ENCODE assay signal across 11 cellular contexts in genomic region chr1:221157026-221157761, GRCh38.
DNase-seq lines count a peak whose midpoint lies in the region; ATAC-seq, FAIRE-seq and TF ChIP-seq lines count a peak whose summit lies in the region.
"Had no signal": no experiment of that assay in that cellular context is flagged by ENCODE, and none has a peak within 500 bp of the region (broad histone marks: within the 10 kb centered on the region; RNA-seq: fewer than 3 reads in every experiment).

No MANE protein-coding gene starts in this region.

- no peak overlapping the region for H3K4me2 ChIP-seq in GM12878 (ENCODE audit: control insufficient read depth, insufficient read depth)

- 2% methylated on average over 6 of the region's 6 CpGs for WGBS in GM12878 (ENCODE audit: insufficient coverage, insufficient replicate concordance, low lambda C conversion rate, missing lambda C conversion rate)
- 52% methylated on average over 6 of the region's 6 CpGs for WGBS in prostate gland

- no peaks in the 10 kb centered on the region for H3K9me3 ChIP-seq in GM12878 (replicated peaks; ENCODE audit: control insufficient read depth, insufficient read depth, low read length)
- H3K9me3 ChIP-seq in prostate gland = no peaks in the 10 kb centered on the region
- H3K9me3 ChIP-seq: thoracic aorta had no signal

- H3K4me3 ChIP-seq in GM12878 = no peak overlapping the region
- no peak overlapping the region for H3K4me3 ChIP-seq in prostate gland
- H3K4me3 ChIP-seq: thoracic aorta had no signal

- RAD21 ChIA-PET in GM12878 (lab: Charles Lee; ENCODE audit: unreplicated experiment) = interaction anchor here (1.6 to 3.3 kb wide), 4 partner anchors 10 to 154 kb away, joined by 3 to 20 read pairs (median 7); no protein-coding TSS in a partner anchor

- no TSS peak for BruUV-seq in GM12878 (replicated peaks; lab: Mats Ljungman, UMichigan)

- no peak overlapping the region for H3K27ac ChIP-seq in GM12878 (ENCODE audit: control insufficient read depth, insufficient read depth)
- no peak overlapping the region for H3K27ac ChIP-seq in prostate gland
- H3K27ac ChIP-seq: thoracic aorta had no signal

- H3K9ac ChIP-seq in GM12878 (ENCODE audit: control insufficient read depth, insufficient read depth, low read length) = no peak overlapping the region

- H3K36me3 ChIP-seq in GM12878 (ENCODE audit: control insufficient read depth in 2 of 2, insufficient read depth in 2 of 2, low read length in 1 of 2) (no peaks in the 10 kb centered on the region), prostate gland (no peaks in the 10 kb centered on the region)
- H3K36me3 ChIP-seq: thoracic aorta had no signal

- DNase-seq in GM12878 (ENCODE audit: low read depth, low spot score) = peak; percentile 41
- no peak for DNase-seq in NCI-H187 treated with DMSO at 0.1 percent for 48 hours (lab: John Stamatoyannopoulos, UW)
- no peak for DNase-seq in prostate gland (ENCODE audit: low spot score)
- DNase-seq in effector CD4-positive, alpha-beta T cell = no peak
- no peak for DNase-seq in sciatic nerve (ENCODE audit: low spot score)
- DNase-seq: activated CD4-positive, alpha-beta T cell treated with anti-CD3 and anti-CD28 coated beads, Interleukin-2, amount 10 ng/mL, durations not matched to agents 7 days and 5 days; PC-3 had no signal

- TF ChIP-seq CTCF in GM12878 (IDR thresholded peaks at IDR 0.05 in 2 of 3, conservative IDR thresholded peaks at IDR 0.05 in 1 of 3; ENCODE audit: control insufficient read depth in 2 of 3, extremely low read depth in 1 of 3, insufficient read depth in 1 of 3, low read depth in 3 of 3, low read length in 3 of 3) (no peak), prostate gland (IDR thresholded peaks at IDR 0.05) (no peak)

- TF ChIP-seq RAD21 in GM12878 (IDR thresholded peaks at IDR 0.05; ENCODE audit: insufficient read depth, low read depth, low read length) = no peak

- intact Hi-C loops in GM12878 (cut with micrococcal nuclease; ENCODE audit: unreplicated experiment) = loop anchor here (1.0 kb wide), 3 partner anchors 9 to 111 kb away; no protein-coding TSS in a partner anchor
- intact Hi-C loops in prostate gland (cut with DNase I) = no loop called here
- intact Hi-C loops in sciatic nerve (cut with DNase I) = no loop called here

- in situ Hi-C loops in GM12878 (cut with MboI) = no loop called here

- no peaks in the 10 kb centered on the region for H3K79me2 ChIP-seq in GM12878 (ENCODE audit: control insufficient read depth, insufficient read depth, low read length)

- TF ChIP-seq POLR2A in GM12878 (IDR thresholded peaks at IDR 0.05; ENCODE audit: low read depth, low read length) (no peak), prostate gland (IDR thresholded peaks at IDR 0.05) (no peak)

- no peaks in the 10 kb centered on the region for H3K27me3 ChIP-seq in GM12878 (replicated peaks in 1 of 2; ENCODE audit: control insufficient read depth in 2 of 2, insufficient read depth in 2 of 2, low read length in 1 of 2)
- H3K27me3 ChIP-seq in prostate gland (replicated peaks; ENCODE audit: insufficient read depth) = no peaks in the 10 kb centered on the region

- CTCF ChIA-PET in GM12878 (lab: Yijun Ruan, JAX) = interaction anchor here (1.0 to 1.4 kb wide), 4 partner anchors 10 to 48 kb away, joined by 3 to 5 read pairs (median 3); no protein-coding TSS in a partner anchor

- SMC1A ChIA-PET in GM12878 (lab: Charles Lee; ENCODE audit: uncharacterized antibody, unreplicated experiment) = interaction anchor here (0.6 to 5.4 kb wide), 8 partner anchors 9 to 291 kb away, joined by 3 to 57 read pairs (median 4); no protein-coding TSS in a partner anchor

- peak; percentile 97 for TF ChIP-seq EP300 in GM12878 (IDR thresholded peaks at IDR 0.05; ENCODE audit: borderline replicate concordance in 1 of 2, control insufficient read depth in 1 of 2, low read depth in 2 of 2, low read length in 2 of 2)

- POLR2A ChIA-PET in GM12878 (lab: Charles Lee) = interaction anchor here (1.3 to 2.2 kb wide), 2 partner anchors 9 kb away, joined by 5 to 7 read pairs; no protein-coding TSS in a partner anchor

- no peaks in the 10 kb centered on the region for H4K20me1 ChIP-seq in GM12878 (ENCODE audit: control insufficient read depth, insufficient read depth)

- ATAC-seq in GM18858 (IDR thresholded peaks at IDR 0.05; ENCODE audit: unreplicated experiment) (peak; percentile 94), GM21825 (IDR thresholded peaks at IDR 0.05; ENCODE audit: unreplicated experiment) (peak; percentile 86), HG03469 (IDR thresholded peaks at IDR 0.05; ENCODE audit: unreplicated experiment) (peak; percentile 97), GM12878 (peak; percentile 98), sciatic nerve (no peak)
- ATAC-seq: PC-3 had no signal

- no peaks in the 10 kb centered on the region; the same call in 1 of the 2 replicates for H3K4me1 ChIP-seq in GM12878 (ENCODE audit: control insufficient read depth, insufficient read depth, low read length)
- no peaks in the 10 kb centered on the region for H3K4me1 ChIP-seq in prostate gland (replicated peaks)

- peak; percentile 74 for FAIRE-seq in GM12878 (lab: Jason Lieb, UNC)

- H2AFZ ChIP-seq in GM12878 (ENCODE audit: control insufficient read depth, low read depth, low read length) = no peak overlapping the region

TF ChIP-seq in GM12878, 131 proteins besides CTCF, POLR2A, EP300 and RAD21 (continues in another document):
- peak; percentile 52 to 66; a peak in 2 of 4 replicates for TF ChIP-seq BHLHE40 (IDR thresholded peaks at IDR 0.05; ENCODE audit: borderline replicate concordance in 1 of 2, low read depth in 2 of 2, low read length in 1 of 2)
- peak; percentile 99 for TF ChIP-seq MTA2 (IDR thresholded peaks at IDR 0.05; ENCODE audit: low read depth)
- TF ChIP-seq SUPT20H (IDR thresholded peaks at IDR 0.05; ENCODE audit: borderline replicate concordance, control insufficient read depth, low read depth, low read length) = no peak
- no peak for TF ChIP-seq ZBED1 (IDR thresholded peaks at IDR 0.05; ENCODE audit: borderline replicate concordance)
- no peak for TF ChIP-seq TAF1 (IDR thresholded peaks at IDR 0.05; ENCODE audit: borderline replicate concordance, low read depth, low read length)
- no peak for TF ChIP-seq MXI1 (IDR thresholded peaks at IDR 0.05; ENCODE audit: low read depth, low read length)
- no peak for TF ChIP-seq SREBF2 (IDR thresholded peaks at IDR 0.05; ENCODE audit: low read length)
- 0 out of 2 replicates have a peak, but pooled peaks have one; percentile 17 for TF ChIP-seq CREB1 (IDR thresholded peaks at IDR 0.05; ENCODE audit: low read depth)
- TF ChIP-seq TBL1XR1 (IDR thresholded peaks at IDR 0.05; ENCODE audit: low read depth, low read length) = no peak
- TF ChIP-seq HDAC6 (IDR thresholded peaks at IDR 0.05; ENCODE audit: unreplicated experiment) = no peak
- peak; percentile 86 for TF ChIP-seq ZNF24 (IDR thresholded peaks at IDR 0.05)
- no peak for TF ChIP-seq SMARCA5 (IDR thresholded peaks at IDR 0.05)
- peak; percentile 94; the same call in 2 of the 3 replicates for TF ChIP-seq POU2F2 (IDR thresholded peaks at IDR 0.05; ENCODE audit: borderline replicate concordance, low read depth, low read length)
- TF ChIP-seq ATF3 (IDR thresholded peaks at IDR 0.05; ENCODE audit: borderline replicate concordance, extremely low read depth, low read depth, low read length) = no peak
- TF ChIP-seq EGR1 (IDR thresholded peaks at IDR 0.05; ENCODE audit: borderline replicate concordance in 1 of 2, low read depth in 2 of 2, low read length in 2 of 2) = no peak
- TF ChIP-seq SRF (IDR thresholded peaks at IDR 0.05; ENCODE audit: low read depth in 2 of 2, low read length in 2 of 2) = no peak
- TF ChIP-seq, protein P1, sequence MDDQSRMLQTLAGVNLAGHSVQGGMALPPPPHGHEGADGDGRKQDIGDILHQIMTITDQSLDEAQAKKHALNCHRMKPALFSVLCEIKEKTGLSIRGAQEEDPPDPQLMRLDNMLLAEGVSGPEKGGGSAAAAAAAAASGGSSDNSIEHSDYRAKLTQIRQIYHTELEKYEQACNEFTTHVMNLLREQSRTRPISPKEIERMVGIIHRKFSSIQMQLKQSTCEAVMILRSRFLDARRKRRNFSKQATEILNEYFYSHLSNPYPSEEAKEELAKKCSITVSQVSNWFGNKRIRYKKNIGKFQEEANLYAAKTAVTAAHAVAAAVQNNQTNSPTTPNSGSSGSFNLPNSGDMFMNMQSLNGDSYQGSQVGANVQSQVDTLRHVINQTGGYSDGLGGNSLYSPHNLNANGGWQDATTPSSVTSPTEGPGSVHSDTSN (IDR thresholded peaks at IDR 0.05; ENCODE audit: insufficient replicate concordance, low read depth, low read length) = no peak
- TF ChIP-seq, protein P2, sequence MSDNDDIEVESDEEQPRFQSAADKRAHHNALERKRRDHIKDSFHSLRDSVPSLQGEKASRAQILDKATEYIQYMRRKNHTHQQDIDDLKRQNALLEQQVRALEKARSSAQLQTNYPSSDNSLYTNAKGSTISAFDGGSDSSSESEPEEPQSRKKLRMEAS (IDR thresholded peaks at IDR 0.05; ENCODE audit: low read depth, low read length) = no peak
- TF ChIP-seq RBBP5 (conservative IDR thresholded peaks at IDR 0.05) = no peak
- TF ChIP-seq, protein P3, sequence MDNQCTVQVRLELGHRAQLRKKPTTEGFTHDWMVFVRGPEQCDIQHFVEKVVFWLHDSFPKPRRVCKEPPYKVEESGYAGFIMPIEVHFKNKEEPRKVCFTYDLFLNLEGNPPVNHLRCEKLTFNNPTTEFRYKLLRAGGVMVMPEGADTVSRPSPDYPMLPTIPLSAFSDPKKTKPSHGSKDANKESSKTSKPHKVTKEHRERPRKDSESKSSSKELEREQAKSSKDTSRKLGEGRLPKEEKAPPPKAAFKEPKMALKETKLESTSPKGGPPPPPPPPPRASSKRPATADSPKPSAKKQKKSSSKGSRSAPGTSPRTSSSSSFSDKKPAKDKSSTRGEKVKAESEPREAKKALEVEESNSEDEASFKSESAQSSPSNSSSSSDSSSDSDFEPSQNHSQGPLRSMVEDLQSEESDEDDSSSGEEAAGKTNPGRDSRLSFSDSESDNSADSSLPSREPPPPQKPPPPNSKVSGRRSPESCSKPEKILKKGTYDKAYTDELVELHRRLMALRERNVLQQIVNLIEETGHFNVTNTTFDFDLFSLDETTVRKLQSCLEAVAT (IDR thresholded peaks at IDR 0.05) = no peak
